ENCODE assay signal across 13 cellular contexts in the genomic region with DNA sequence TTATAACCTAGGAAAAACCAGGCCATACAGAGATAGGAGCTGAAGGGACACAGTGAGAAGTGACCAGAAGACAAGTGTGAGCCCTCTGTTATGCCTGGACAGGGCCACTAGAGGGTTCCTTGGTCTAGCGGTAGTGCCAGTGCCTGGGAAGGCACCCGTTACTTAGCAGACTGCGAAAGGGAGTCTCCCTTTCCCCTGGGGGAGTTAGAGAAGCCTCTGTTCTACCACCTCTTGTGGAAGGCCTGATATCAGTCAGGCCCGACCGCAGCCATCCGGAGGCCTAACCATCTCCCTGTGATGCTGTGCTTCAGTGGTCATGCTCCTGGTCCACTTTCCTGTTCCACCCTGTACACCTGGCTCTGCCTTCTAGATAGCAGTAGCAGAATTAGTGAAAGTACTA. TPM values are rescaled to one million over a fixed set of nuclear protein-coding genes. Genes with fewer than 3 reads are reported as not detected.
DNase-seq lines count a peak whose midpoint lies in the region; ATAC-seq and TF ChIP-seq lines count a peak whose summit lies in the region.
"Not testable (repeated sequence)": the region's sequence is repeated elsewhere in the genome, so short reads cannot be mapped to it uniquely, and the experiment has no call there.
"Had no signal": no experiment of that assay in that cellular context is flagged by ENCODE, and none has a peak within 500 bp of the region (broad histone marks: within the 10 kb centered on the region; RNA-seq: fewer than 3 reads in every experiment).

No MANE protein-coding gene starts in this region.

- not testable (repeated sequence) for H3K36me3 Mint-ChIP-seq in WTC11, neural progenitor cell

- not testable (repeated sequence) for H2AFZ ChIP-seq in hepatocyte; neural progenitor cell (replicated peaks)

- TF ChIP-seq CTCF in GM12865 (IDR thresholded peaks at IDR 0.05; ENCODE audit: insufficient read depth, low read depth, low read length, missing control alignments), result peak; percentile 32
- TF ChIP-seq CTCF in WTC11 (IDR thresholded peaks at IDR 0.05), result not testable (repeated sequence)
- peak; percentile 36 for TF ChIP-seq CTCF in hepatocyte (IDR thresholded peaks at IDR 0.05; ENCODE audit: poor library complexity)
- TF ChIP-seq CTCF in neural progenitor cell (IDR thresholded peaks at IDR 0.05), result peak; percentile 52

- H3K4me1 ChIP-seq in hepatocyte (ENCODE audit: insufficient read depth); neural progenitor cell: not testable (repeated sequence)

- not testable (repeated sequence) for H3K9me2 ChIP-seq in hepatocyte (replicated peaks; ENCODE audit: insufficient read depth)

- peak; percentile 17 for DNase-seq in ACHN
- peak; percentile 70 for DNase-seq in GM12865 (ENCODE audit: low read depth)
- DNase-seq in NCI-H748 (lab: John Stamatoyannopoulos, UW; ENCODE audit: unreplicated experiment), result peak; percentile 1
- DNase-seq in WTC11 (ENCODE audit: low spot score), result peak; percentile 45
- peak; percentile 19 for DNase-seq in dermis blood vessel endothelial cell
- peak; percentile 33 for DNase-seq in hepatocyte (ENCODE audit: low spot score)
- DNase-seq in neural progenitor cell (ENCODE audit: low spot score), result peak; percentile 33

- ATAC-seq in HG02885 (IDR thresholded peaks at IDR 0.05; ENCODE audit: poor library complexity, unreplicated experiment), result peak; percentile 63
- peak; percentile 41; the same call in 1 of the 2 replicates for ATAC-seq in WTC11

- not testable (repeated sequence) for H3K4me3 Mint-ChIP-seq in WTC11, neural progenitor cell

- not testable (repeated sequence) for H3F3A ChIP-seq in neural progenitor cell (ENCODE audit: low read depth)

- H3K4me1 Mint-ChIP-seq in WTC11, neural progenitor cell: not testable (repeated sequence)

- not testable (repeated sequence) for H3K27me3 ChIP-seq in hepatocyte, neural progenitor cell

- not testable (repeated sequence) for H4K20me1 ChIP-seq in hepatocyte (ENCODE audit: insufficient read depth, poor library complexity, severe bottlenecking); neural progenitor cell (ENCODE audit: low read depth)

- not testable (repeated sequence) for H3K4me3 ChIP-seq in GM12865 (ENCODE audit: low read depth, low read length); hepatocyte; neural progenitor cell

- not testable (repeated sequence) for H3K9ac ChIP-seq in neural progenitor cell

- CTCF ChIA-PET in WTC11 (lab: Charles Lee), result interaction anchor here (1.0 kb wide), 2 partner anchors 14 to 46 kb away, joined by 3 to 5 read pairs; a partner anchor contains a TSS

- not testable (repeated sequence) for H3K79me2 ChIP-seq in hepatocyte; neural progenitor cell (ENCODE audit: low read depth)

- not testable (repeated sequence) for H3K27ac ChIP-seq in hepatocyte, neural progenitor cell

- H3K4me2 ChIP-seq in hepatocyte, neural progenitor cell: not testable (repeated sequence)

- in situ Hi-C loops in ACHN (cut with HindIII; ENCODE audit: low pct_ligation_motif_present, low pct_unique_long_range_greater_than_20kb, low sequenced_read_pairs), result not testable (repeated sequence)

- H3K9me3 ChIP-seq in hepatocyte (ENCODE audit: low read depth); neural progenitor cell (ENCODE audit: low read depth): not testable (repeated sequence)

- not testable (repeated sequence) for H3K27ac Mint-ChIP-seq in WTC11, neural progenitor cell

- 59% methylated on average over 6 of the region's 6 CpGs for WGBS in hepatocyte (ENCODE audit: low lambda C conversion rate, missing lambda C conversion rate)

- H3K9me3 Mint-ChIP-seq in WTC11, neural progenitor cell: not testable (repeated sequence)

- not testable (repeated sequence) for H3K36me3 ChIP-seq in hepatocyte (replicated peaks; ENCODE audit: insufficient read depth, low read depth); neural progenitor cell

- not testable (repeated sequence) for H3K27me3 Mint-ChIP-seq in WTC11 (ENCODE audit: low read depth); neural progenitor cell (ENCODE audit: insufficient read depth, low read depth)

- POLR2A ChIA-PET in WTC11 (lab: Charles Lee), result not testable (repeated sequence)

RNA-seq across cellular contexts. Expression of a gene that starts 14.3 kb away (rescaled TPM):
- total RNA-seq in WTC11 (2021), result 38.1 to 49.5 TPM (median 43.1 TPM) in 3 replicates
- total RNA-seq in dermis blood vessel endothelial cell, result 4.3 and 6.0 TPM in 2 replicates
- 17.7 and 30.2 TPM in 2 replicates for total RNA-seq in hepatocyte
- polyA plus RNA-seq in hepatocyte, result 156 and 164 TPM in 2 replicates
- 6.0 and 14.6 TPM in 2 replicates for total RNA-seq in neural progenitor cell (ENCODE audit: low replicate concordance)

RNA-seq across cellular contexts. Expression of a gene that starts 32.2 kb away (rescaled TPM):
- total RNA-seq in WTC11 (2021) (5.0 to 5.4 TPM (median 5.4 TPM) in 3 replicates), dermis blood vessel endothelial cell (0.09 and 0.17 TPM in 2 replicates), hepatocyte (10.6 and 12.3 TPM in 2 replicates), neural progenitor cell (ENCODE audit: low replicate concordance) (1.0 and 3.5 TPM in 2 replicates)
- polyA plus RNA-seq in hepatocyte, result 14.9 and 16.1 TPM in 2 replicates
- total RNA-seq: A172 had no signal

RNA-seq across cellular contexts. Expression of a gene that starts 34.1 kb away (rescaled TPM):
- total RNA-seq in WTC11 (2021) (63.9 to 68.4 TPM (median 65.4 TPM) in 3 replicates), dermis blood vessel endothelial cell (22.8 and 28.8 TPM in 2 replicates), hepatocyte (65.9 and 84.2 TPM in 2 replicates), neural progenitor cell (ENCODE audit: low replicate concordance) (7.4 and 29.5 TPM in 2 replicates)
- 375 and 384 TPM in 2 replicates for polyA plus RNA-seq in hepatocyte

RNA-seq across cellular contexts. Expression of a gene that starts 43.9 kb away (rescaled TPM):
- total RNA-seq in WTC11 (2021) (5.7 to 7.8 TPM (median 6.6 TPM) in 3 replicates), dermis blood vessel endothelial cell (4.6 and 5.9 TPM in 2 replicates), hepatocyte (9.4 and 11.9 TPM in 2 replicates), neural progenitor cell (ENCODE audit: low replicate concordance) (3.2 and 4.8 TPM in 2 replicates)
- polyA plus RNA-seq in hepatocyte, result 25.9 and 28.3 TPM in 2 replicates

RNA-seq across cellular contexts. Expression of a gene that starts 54.1 kb away (rescaled TPM):
- total RNA-seq in WTC11 (2021) (not detected in 3 replicates), dermis blood vessel endothelial cell (not detected in 2 replicates), hepatocyte (not detected in 2 replicates), neural progenitor cell (ENCODE audit: low replicate concordance) (not detected in 2 replicates)
- not detected in 2 replicates for polyA plus RNA-seq in hepatocyte
- total RNA-seq: A172, lung, occipital lobe, Right ventricle myocardium inferior, tibial nerve had no signal
- polyA plus RNA-seq: lung had no signal

Comparison
In these comparisons a context has a peak if more than half of its experiments do, and no peak if none do; other contexts are left out.
1. DNase-seq: peak in every context shown above with its lines; median percentile 70 in GM12865; 45 in WTC11; 33 in hepatocyte; 33 in neural progenitor cell; 19 in dermis blood vessel endothelial cell; 17 in ACHN; 1 in NCI-H748.